8 cellular contexts compared by ENCODE assay signal in the genomic region with DNA sequence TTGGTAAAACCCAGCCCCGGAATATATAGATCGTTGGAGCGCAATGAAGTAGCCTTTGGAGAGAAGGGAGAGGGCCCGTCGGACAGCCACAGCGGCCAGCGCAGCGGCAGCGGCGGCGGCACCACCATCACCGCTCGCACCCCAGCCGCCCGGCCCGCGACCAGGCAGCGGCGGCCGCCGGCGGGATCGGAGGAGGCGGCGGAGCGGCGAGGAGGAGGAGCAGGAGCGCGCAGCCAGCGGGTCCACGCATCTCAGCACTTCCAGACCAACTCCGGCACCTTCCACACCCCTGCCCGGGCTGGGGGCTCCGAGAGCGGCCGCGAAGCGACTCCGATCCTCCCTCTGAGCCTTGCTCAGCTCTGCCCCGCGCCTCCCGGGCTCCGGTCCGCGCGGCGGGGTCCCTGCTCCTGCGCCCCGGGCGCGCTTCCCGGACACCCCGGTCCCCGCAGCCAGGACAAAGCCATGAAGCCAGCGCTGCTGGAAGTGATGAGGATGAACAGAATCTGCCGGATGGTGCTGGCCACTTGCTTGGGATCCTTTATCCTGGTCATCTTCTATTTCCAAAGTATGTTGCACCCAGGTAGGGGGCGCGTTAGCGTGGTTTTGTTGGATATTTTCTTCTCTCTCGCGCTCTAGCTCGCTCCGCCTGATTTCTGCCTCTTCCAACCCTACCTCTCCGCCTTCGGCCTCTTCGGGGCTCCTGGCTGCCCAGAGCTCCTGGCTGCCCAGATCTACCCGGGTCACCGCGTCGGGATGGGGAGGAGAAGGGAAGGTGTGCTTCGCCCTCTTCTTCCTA. TPM values are rescaled to one million over a fixed set of nuclear protein-coding genes. Genes with fewer than 3 reads are reported as not detected.
A peak's percentile ranks its signal among the peaks of the same experiment; 100 is the strongest.
DNase-seq lines count a peak whose midpoint lies in the region; ATAC-seq and TF ChIP-seq lines count a peak whose summit lies in the region.

No MANE protein-coding gene starts in this region.

- H3K9me3 ChIP-seq in duodenal mucosa (ENCODE audit: control insufficient read depth in 1 of 2, low read length in 2 of 2) (no peaks in the 10 kb centered on the region), right lobe of liver (no peaks in the 10 kb centered on the region)

- peaks cover 0 to 20% of the 10 kb centered on the region in 2 donors for H3K27me3 ChIP-seq in duodenal mucosa (ENCODE audit: control insufficient read depth in 1 of 2, insufficient read depth in 2 of 2, low read length in 2 of 2)
- H3K27me3 ChIP-seq in right lobe of liver = peaks cover 0 to 20% of the 10 kb centered on the region in 2 donors

- H3K4me1 ChIP-seq in duodenal mucosa (ENCODE audit: control insufficient read depth in 1 of 2, insufficient read depth in 2 of 2, low read length in 2 of 2) (peaks cover 9 to 18% of the 10 kb centered on the region in 2 donors), right lobe of liver (peaks cover 0 to 11% (median 0%) of the 10 kb centered on the region in 4 donors)

- under 1% methylated on average over 34 of the region's 71 CpGs for WGBS in right lobe of liver (ENCODE audit: insufficient coverage, low coverage, low lambda C conversion rate, missing lambda C conversion rate)

- peak; percentile 65 for TF ChIP-seq POLR2A in right lobe of liver (IDR thresholded peaks at IDR 0.05)

- H3K36me3 ChIP-seq in duodenal mucosa (ENCODE audit: control insufficient read depth in 1 of 2, insufficient read depth in 2 of 2, low read length in 2 of 2) (no peaks in the 10 kb centered on the region), right lobe of liver (no peaks in the 10 kb centered on the region)

- H3K4me3 ChIP-seq in duodenal mucosa (ENCODE audit: low read depth in 1 of 2, low read length in 2 of 2) (peak overlapping the region; percentile 85 to 88), right lobe of liver (peak overlapping the region; percentile 54 to 69 (median 61))

- TF ChIP-seq CTCF in right lobe of liver (IDR thresholded peaks at IDR 0.05) = peak in 3 of 4 donors; percentile 12 to 29 (median 16)

- DNase-seq in Ammon's horn (ENCODE audit: low spot score) (peak; percentile 80), NCI-H2227 treated with DMSO at 0.1 percent for 48 hours (lab: John Stamatoyannopoulos, UW) (peak; percentile 70), right lobe of liver (peak; percentile 52 to 68 (median 59))
- DNase-seq in activated CD4-positive, alpha-beta T cell treated with anti-CD3 and anti-CD28 coated beads for 48 hours = peak; percentile 67
- DNase-seq in stimulated activated CD4-positive, alpha-beta T cell treated with anti-CD3 and anti-CD28 coated beads, Interleukin-2, amount 100 ng/mL, for 48 hours = peak; percentile 44 to 52

- H3K27ac ChIP-seq in duodenal mucosa (ENCODE audit: low read depth, low read length) = peak overlapping the region; percentile 70
- H3K27ac ChIP-seq in right lobe of liver = peak overlapping the region; percentile 36 to 80 (median 59)

- H3K9ac ChIP-seq in duodenal mucosa (ENCODE audit: low read depth in 1 of 2, low read length in 2 of 2) = peak overlapping the region; percentile 67 to 69

- peak; percentile 25 for ATAC-seq in GM18870 (IDR thresholded peaks at IDR 0.05; ENCODE audit: unreplicated experiment)
- ATAC-seq in HG03097 (IDR thresholded peaks at IDR 0.05; ENCODE audit: low FRiP score, unreplicated experiment) = peak; percentile 26
- ATAC-seq in right lobe of liver = peak; percentile 42 to 50 (median 48)

- intact Hi-C loops in right lobe of liver (cut with DNase I) = no loop called here

RNA-seq across cellular contexts. Expression of a gene that starts 0.4 kb away (rescaled TPM):
- 10 to 100 TPM in 1 of 6 experiments, 1 to 10 TPM in 4, under 1 TPM in 1; 0.57 to 10.4 (median 3.5) TPM for total RNA-seq in right lobe of liver

Comparison
In these comparisons a context has a peak if more than half of its experiments do, and no peak if none do; other contexts are left out.
1. Peak in every context shown above with its lines: DNase-seq, ATAC-seq, H3K4me3 ChIP-seq and H3K27ac ChIP-seq.